Comparison of ENCODE assay signal across 9 cellular contexts in genomic region chr18:76490040-76490439, GRCh38. TPM values are rescaled to one million over a fixed set of nuclear protein-coding genes. Genes with fewer than 3 reads are reported as not detected.
DNase-seq lines count a peak whose midpoint lies in the region; ATAC-seq and TF ChIP-seq lines count a peak whose summit lies in the region.
"Had no signal": no experiment of that assay in that cellular context is flagged by ENCODE, and none has a peak within 500 bp of the region (broad histone marks: within the 10 kb centered on the region; RNA-seq: fewer than 3 reads in every experiment).

No MANE protein-coding gene starts in this region.

- peaks cover 8 to 9% of the 10 kb centered on the region in 2 donors for H3K4me1 ChIP-seq in naive thymus-derived CD4-positive, alpha-beta T cell (ENCODE audit: control insufficient read depth in 2 of 2, insufficient read depth in 2 of 2, low read length in 2 of 2)

- POLR2A ChIA-PET in AG04449 (lab: Yijun Ruan, JAX): interaction anchor here (0.7 kb wide), 1 partner anchor 75 kb away, joined by 3 read pairs; no protein-coding TSS in a partner anchor
- POLR2A ChIA-PET in naive thymus-derived CD4-positive, alpha-beta T cell (lab: Charles Lee): interaction anchor here (0.6 to 1.2 kb wide), 3 partner anchors 8 to 423 kb away, joined by 3 to 4 read pairs (median 3); no protein-coding TSS in a partner anchor

- ATAC-seq in naive thymus-derived CD4-positive, alpha-beta T cell: no peak
- ATAC-seq in GM21717 (IDR thresholded peaks at IDR 0.05; ENCODE audit: unreplicated experiment) (no peak), HG03460 (IDR thresholded peaks at IDR 0.05; ENCODE audit: unreplicated experiment) (no peak)
- ATAC-seq: left colon had no signal

- H3K9me3 Mint-ChIP-seq in naive thymus-derived CD4-positive, alpha-beta T cell: peaks cover 0 to 1% (median 0%) of the 10 kb centered on the region in 11 donors

- DNase-seq in AG04449 (ENCODE audit: low read depth, low spot score) (no peak), H7 (no peak), cardiac fibroblast (ENCODE audit: low read depth in 2 of 2) (no peak), nucleus accumbens (lab: John Stamatoyannopoulos, UW) (no peak), GM10266 (ENCODE audit: extremely low spot score) (no peak)
- no peak for DNase-seq in naive thymus-derived CD4-positive, alpha-beta T cell
- DNase-seq: left colon had no signal

- peaks cover 0 to 4% (median 0%) of the 10 kb centered on the region in 5 donors for H3K36me3 Mint-ChIP-seq in naive thymus-derived CD4-positive, alpha-beta T cell

- CTCF ChIA-PET in AG04449 (lab: Yijun Ruan, JAX): interaction anchor here (0.9 to 1.4 kb wide), 3 partner anchors 8 to 219 kb away, joined by 3 to 7 read pairs (median 3); no protein-coding TSS in a partner anchor
- CTCF ChIA-PET in naive thymus-derived CD4-positive, alpha-beta T cell (lab: Charles Lee): no interaction called here

- H3K9me3 ChIP-seq in naive thymus-derived CD4-positive, alpha-beta T cell (ENCODE audit: control insufficient read depth in 2 of 3, low read length in 3 of 3): no peaks in the 10 kb centered on the region

- no peak for TF ChIP-seq CTCF in AG04449 (IDR thresholded peaks at IDR 0.05; ENCODE audit: insufficient read depth, low read length, missing control alignments)
- TF ChIP-seq CTCF in cardiac fibroblast (IDR thresholded peaks at IDR 0.05; ENCODE audit: low read depth, low read length): no peak
- no peak for TF ChIP-seq CTCF in GM10266 (IDR thresholded peaks at IDR 0.05; ENCODE audit: control insufficient read depth, insufficient read depth, low read depth, missing control alignments)

- H3K27ac Mint-ChIP-seq in naive thymus-derived CD4-positive, alpha-beta T cell: peak overlapping the region in 7 of 9 donors; percentile 32 to 95 (median 88)

- intact Hi-C loops in naive thymus-derived CD4-positive, alpha-beta T cell (cut with micrococcal nuclease): loop anchor here (2.0 to 10.0 kb wide), 11 partner anchors 13 to 1993 kb away; partner anchors contain the start of genes CNDP2 (in 1 of the 2), PTGR3 (in 1 of the 2) and ZNF407 (in 1 of the 2)

- H3K36me3 ChIP-seq in H7 (replicated peaks; ENCODE audit: control insufficient read depth, insufficient read depth, low read length): no peaks in the 10 kb centered on the region
- H3K36me3 ChIP-seq in naive thymus-derived CD4-positive, alpha-beta T cell (ENCODE audit: control insufficient read depth in 2 of 3, insufficient read depth in 3 of 3, low read length in 3 of 3): no peaks in the 10 kb centered on the region

- H3K4me1 Mint-ChIP-seq in naive thymus-derived CD4-positive, alpha-beta T cell: peaks cover 33 to 58% (median 52%) of the 10 kb centered on the region in 7 donors

- H3K27me3 ChIP-seq in H7 (ENCODE audit: control insufficient read depth, insufficient read depth, low read length): peaks cover 27% of the 10 kb centered on the region; the same call in 1 of the 2 replicates
- no peaks in the 10 kb centered on the region for H3K27me3 ChIP-seq in naive thymus-derived CD4-positive, alpha-beta T cell (ENCODE audit: control insufficient read depth in 2 of 2, insufficient read depth in 2 of 2, low read length in 2 of 2)

- peaks cover 0 to 72% (median 0%) of the 10 kb centered on the region in 5 donors for H3K27me3 Mint-ChIP-seq in naive thymus-derived CD4-positive, alpha-beta T cell

- no peak overlapping the region for H3K27ac ChIP-seq in naive thymus-derived CD4-positive, alpha-beta T cell (ENCODE audit: low read depth, low read length)

- H3K4me3 ChIP-seq in AG04449 (ENCODE audit: low read depth, low read length): peak overlapping the region; percentile 78
- peak overlapping the region; percentile 74; the same call in 1 of the 2 replicates for H3K4me3 ChIP-seq in H7 (ENCODE audit: insufficient read depth, low read depth, low read length)
- H3K4me3 ChIP-seq in cardiac fibroblast (replicated peaks in 1 of 2; ENCODE audit: low read depth in 2 of 2, low read length in 2 of 2): peak overlapping the region; percentile 77 to 84
- no peak overlapping the region for H3K4me3 ChIP-seq in naive thymus-derived CD4-positive, alpha-beta T cell (ENCODE audit: low read length)

- peak overlapping the region; percentile 86 to 97 (median 94) for H3K4me3 Mint-ChIP-seq in naive thymus-derived CD4-positive, alpha-beta T cell

RNA-seq across cellular contexts. Expression of gene ZNF516, which starts 5.0 kb away (rescaled TPM):
- 41.8 and 53.9 TPM in 2 replicates for total RNA-seq in H7 (2014; rRNA removed; shearing (Covaris generic))
- total RNA-seq in naive thymus-derived CD4-positive, alpha-beta T cell: 10 to 100 TPM in 4 of 5 experiments, 1 to 10 TPM in 1; 1.9 to 60.4 (median 22.6) TPM
- 1 to 10 TPM; 3.5 to 5.4 TPM for polyA plus RNA-seq in naive thymus-derived CD4-positive, alpha-beta T cell
